8 cellular contexts compared by ENCODE assay signal in genomic region chr1:226637147-226637935, GRCh38.
A peak's percentile ranks its signal among the peaks of the same experiment; 100 is the strongest.
DNase-seq lines count a peak whose midpoint lies in the region; ATAC-seq and TF ChIP-seq lines count a peak whose summit lies in the region.
"Had no signal": no experiment of that assay in that cellular context is flagged by ENCODE, and none has a peak within 500 bp of the region (broad histone marks: within the 10 kb centered on the region; RNA-seq: fewer than 3 reads in every experiment).

No MANE protein-coding gene starts in this region.

- ATAC-seq in left ventricle myocardium superior, result peak; percentile 74

- peak overlapping the region; percentile 54 for H3K9ac ChIP-seq in adipocyte (ENCODE audit: low read length)

- peaks cover 0 to 11% of the 10 kb centered on the region in 2 experiments; a peak in 2 of 3 replicates for H3K36me3 ChIP-seq in HEK293 (ENCODE audit: control insufficient read depth in 2 of 2, insufficient read depth in 1 of 2, low read length in 2 of 2)
- peaks cover 2% of the 10 kb centered on the region for H3K36me3 ChIP-seq in adipocyte (ENCODE audit: control insufficient read depth, insufficient read depth, low read length, severe bottlenecking)

- no peaks in the 10 kb centered on the region for H3K27me3 ChIP-seq in adipocyte (replicated peaks; ENCODE audit: control insufficient read depth, insufficient read depth, low read length)

- CTCF ChIA-PET in HEK293 (lab: Yijun Ruan, JAX), result interaction anchor here (0.9 to 8.0 kb wide), 2 partner anchors 172 to 189 kb away, joined by 4 to 155 read pairs; no protein-coding TSS in a partner anchor

- H3K27ac ChIP-seq in HEK293 (ENCODE audit: extremely low read depth, low read depth, low read length), result no peak overlapping the region

- POLR2A ChIA-PET in HEK293 (lab: Yijun Ruan, JAX), result no interaction called here

- DNase-seq in adipocyte (ENCODE audit: low read depth), result peak; percentile 36
- peak; percentile 73 for DNase-seq in left ventricle myocardium superior
- peak; percentile 23 for DNase-seq in stimulated activated CD8-positive, alpha-beta memory T cell treated with anti-CD3 and anti-CD28 coated beads, Interleukin-4, amount 100 ng/mL, for 48 hours
- DNase-seq in NCI-H2107 (lab: John Stamatoyannopoulos, UW), result no peak
- DNase-seq in ecto neural progenitor cell (ENCODE audit: low spot score), result no peak
- DNase-seq in KG1 (lab: John Stamatoyannopoulos, UW), result no peak
- DNase-seq: stimulated activated CD4-positive, alpha-beta T cell treated with anti-CD3 and anti-CD28 coated beads, Interleukin-1b, Interleukin-23, amount 100 ng/mL, for 48 hours had no signal

- H3K4me1 ChIP-seq in HEK293 (ENCODE audit: control insufficient read depth, insufficient read depth, low read length), result no peaks in the 10 kb centered on the region
- H3K4me1 ChIP-seq in adipocyte (ENCODE audit: control insufficient read depth, insufficient read depth, low read length), result peaks cover 32% of the 10 kb centered on the region

- H3K9me3 ChIP-seq in HEK293 (ENCODE audit: control insufficient read depth, insufficient read depth, low read depth, low read length) (no peaks in the 10 kb centered on the region), adipocyte (ENCODE audit: control insufficient read depth, low read length) (no peaks in the 10 kb centered on the region)

- peak; percentile 39; the same call in 1 of the 2 replicates for TF ChIP-seq CTCF in HEK293 (tag by site-specific recombination; IDR thresholded peaks at IDR 0.05)

- H3K4me3 ChIP-seq in HEK293 (ENCODE audit: low read depth, low read length) (no peak overlapping the region), adipocyte (ENCODE audit: low read length) (no peak overlapping the region)

- intact Hi-C loops in left ventricle myocardium superior (cut with micrococcal nuclease), result no loop called here

TF ChIP-seq in HEK293, 187 proteins besides CTCF, POLR2A, EP300 and RAD21:
- TF ChIP-seq ZNF561 (tag by site-specific recombination; IDR thresholded peaks at IDR 0.05; ENCODE audit: borderline replicate concordance), result no peak

Comparison
In these comparisons a context has a peak if more than half of its experiments do, and no peak if none do; other contexts are left out.
1. DNase-seq: peak in adipocyte (single experiment), left ventricle myocardium superior (single experiment) and stimulated activated CD8-positive, alpha-beta memory T cell treated with anti-CD3 and anti-CD28 coated beads, Interleukin-4, amount 100 ng/mL, for 48 hours (single experiment); none in NCI-H2107 (single experiment), ecto neural progenitor cell (single experiment) and KG1 (single experiment).